In genomic region chr6:41426888-41427641, GRCh38 we compare ENCODE assay signal across 13 cellular contexts.
DNase-seq lines count a peak whose midpoint lies in the region; ATAC-seq, FAIRE-seq and TF ChIP-seq lines count a peak whose summit lies in the region.
"Had no signal": no experiment of that assay in that cellular context is flagged by ENCODE, and none has a peak within 500 bp of the region (broad histone marks: within the 10 kb centered on the region; RNA-seq: fewer than 3 reads in every experiment).

No MANE protein-coding gene starts in this region.

- DNase-seq in GM12891 (ENCODE audit: insufficient read length, low spot score) (no peak), ascending aorta (ENCODE audit: low spot score in 2 of 2) (no peak), gastrocnemius medialis (no peak), glutamatergic neuron (no peak), T-helper 9 cell (no peak)
- DNase-seq: activated CD4-positive, CD25-positive, alpha-beta regulatory T cell treated with anti-CD3 and anti-CD28 coated beads, Interleukin-2, amount 50 U/mL, for 72 hours; CD4-positive, alpha-beta T cell; effector CD8-positive, alpha-beta T cell; IMR-90 had no signal

- no peak overlapping the region for H3K27ac Mint-ChIP-seq in glutamatergic neuron (ENCODE audit: unreplicated experiment)
- H3K27ac Mint-ChIP-seq: CD4-positive, alpha-beta T cell had no signal

- peak overlapping the region; percentile 60 to 87 for H3K4me3 ChIP-seq in ascending aorta
- H3K4me3 ChIP-seq in iPS-18a (ENCODE audit: low read length): peak overlapping the region; percentile 52
- H3K4me3 ChIP-seq in gastrocnemius medialis: peak overlapping the region; percentile 50 to 82 (median 62)

- H3K4me1 ChIP-seq in ascending aorta (peaks cover 9 to 36% of the 10 kb centered on the region in 2 donors), iPS-18a (ENCODE audit: control insufficient read depth, low read depth, low read length) (peaks cover 23% of the 10 kb centered on the region), gastrocnemius medialis (peaks cover 10 to 17% of the 10 kb centered on the region in 2 donors)

- H3K9me3 ChIP-seq in ascending aorta: no peaks in the 10 kb centered on the region
- H3K9me3 ChIP-seq in iPS-18a (ENCODE audit: control insufficient read depth, low read depth, low read length): no peaks in the 10 kb centered on the region
- no peaks in the 10 kb centered on the region for H3K9me3 ChIP-seq in gastrocnemius medialis
- H3K9me3 ChIP-seq: neutrophil had no signal

- peaks cover 3% of the 10 kb centered on the region for H3K4me1 Mint-ChIP-seq in glutamatergic neuron (ENCODE audit: low read depth, unreplicated experiment)

- no peaks in the 10 kb centered on the region for H3K27me3 ChIP-seq in ascending aorta
- H3K27me3 ChIP-seq in iPS-18a (ENCODE audit: control insufficient read depth, insufficient read depth, low read length): peaks cover 87% of the 10 kb centered on the region
- H3K27me3 ChIP-seq in gastrocnemius medialis: no peaks in the 10 kb centered on the region

- intact Hi-C loops in ascending aorta (cut with DNase I) (loop anchor here (2.0 to 10.0 kb wide), 5 partner anchors 24 to 360 kb away; partner anchors contain the start of genes NFYA, OARD1 and TOMM6), gastrocnemius medialis (cut with DNase I; ENCODE audit: low total_unique reads) (loop anchor here (5.0 to 10.0 kb wide), 2 partner anchors 78 to 120 kb away; partner anchors contain the start of gene FOXP4)

- H3K27me3 Mint-ChIP-seq in glutamatergic neuron (ENCODE audit: unreplicated experiment): peaks cover 4% of the 10 kb centered on the region

- H3K36me3 Mint-ChIP-seq in glutamatergic neuron (ENCODE audit: unreplicated experiment): peaks cover 5% of the 10 kb centered on the region

- no peak for ATAC-seq in gastrocnemius medialis
- no peak for ATAC-seq in HG02852 (IDR thresholded peaks at IDR 0.05; ENCODE audit: unreplicated experiment)
- ATAC-seq in HG02610 (IDR thresholded peaks at IDR 0.05; ENCODE audit: unreplicated experiment): no peak

- H3K9me3 Mint-ChIP-seq in glutamatergic neuron (ENCODE audit: unreplicated experiment): peaks cover 3% of the 10 kb centered on the region
- H3K9me3 Mint-ChIP-seq: CD4-positive, alpha-beta T cell had no signal

- FAIRE-seq in GM12891 (lab: Jason Lieb, UNC): no peak

- H3K27ac ChIP-seq in ascending aorta: peak overlapping the region; percentile 88 to 93
- H3K27ac ChIP-seq in iPS-18a (ENCODE audit: low read length): no peak overlapping the region
- peak overlapping the region in 3 of 4 donors; percentile 43 to 52 (median 47) for H3K27ac ChIP-seq in gastrocnemius medialis
- H3K27ac ChIP-seq: neutrophil had no signal

- no peak overlapping the region for H3K9ac ChIP-seq in iPS-18a (ENCODE audit: low read length)

- H3K4me3 Mint-ChIP-seq in glutamatergic neuron (ENCODE audit: unreplicated experiment): no peak overlapping the region
- H3K4me3 Mint-ChIP-seq: CD4-positive, alpha-beta T cell had no signal

- TF ChIP-seq CTCF in ascending aorta (IDR thresholded peaks at IDR 0.05): no peak
- TF ChIP-seq CTCF in gastrocnemius medialis (IDR thresholded peaks at IDR 0.05 in 4 of 5, conservative IDR thresholded peaks at IDR 0.05 in 1 of 5): no peak
- TF ChIP-seq CTCF in glutamatergic neuron (IDR thresholded peaks at IDR 0.05; ENCODE audit: partially characterized antibody, unreplicated experiment): no peak

- H3K36me3 ChIP-seq in ascending aorta: no peaks in the 10 kb centered on the region
- no peaks in the 10 kb centered on the region for H3K36me3 ChIP-seq in iPS-18a (ENCODE audit: control insufficient read depth, low read depth, low read length)
- no peaks in the 10 kb centered on the region for H3K36me3 ChIP-seq in gastrocnemius medialis
- H3K36me3 ChIP-seq: neutrophil had no signal

- in situ Hi-C loops in gastrocnemius medialis (cut with MboI; ENCODE audit: low sequenced_read_pairs in 4 of 4): loop anchor here in 2 of 4 donors (10.0 kb wide), 1 partner anchor 168 kb away; no protein-coding TSS in a partner anchor

- TF ChIP-seq POLR2A in GM12891 (IDR thresholded peaks at IDR 0.05; ENCODE audit: low read depth, low read length): no peak
- no peak for TF ChIP-seq POLR2A in gastrocnemius medialis (IDR thresholded peaks at IDR 0.05)

TF ChIP-seq in GM12891, 5 proteins besides CTCF, POLR2A, EP300 and RAD21:
- TF ChIP-seq SPI1 (IDR thresholded peaks at IDR 0.05; ENCODE audit: low read depth, low read length): 0 out of 2 replicates have a peak, but pooled peaks have one; percentile 12
- no peak for TF ChIP-seq TAF1 (IDR thresholded peaks at IDR 0.05; ENCODE audit: low read depth, low read length)
- no peak for TF ChIP-seq POLR2AphosphoS5 (IDR thresholded peaks at IDR 0.05; ENCODE audit: low read depth, low read length)
- no peak for TF ChIP-seq PAX5 (IDR thresholded peaks at IDR 0.05; ENCODE audit: insufficient read depth, low read length, severe bottlenecking)
